8 cellular contexts compared by ENCODE assay signal in genomic region chr1:48870596-48870995, GRCh38.
DNase-seq lines count a peak whose midpoint lies in the region; ATAC-seq and TF ChIP-seq lines count a peak whose summit lies in the region.
"Had no signal": no experiment of that assay in that cellular context is flagged by ENCODE, and none has a peak within 500 bp of the region (broad histone marks: within the 10 kb centered on the region; RNA-seq: fewer than 3 reads in every experiment).

No MANE protein-coding gene starts in this region.

- WGBS in liver, result 13% methylated on average over 3 of the region's 3 CpGs

- no peaks in the 10 kb centered on the region for H3K27me3 ChIP-seq in RWPE2 (ENCODE audit: insufficient read depth, poor library complexity, severe bottlenecking)
- no peaks in the 10 kb centered on the region for H3K27me3 ChIP-seq in liver (ENCODE audit: control insufficient read depth in 4 of 4, insufficient read depth in 4 of 4, low read length in 3 of 4)
- no peaks in the 10 kb centered on the region for H3K27me3 ChIP-seq in vagina

- H3K4me3 ChIP-seq in GM12875 (ENCODE audit: low read depth, low read length) (no peak overlapping the region), HFF-Myc (replicated peaks; ENCODE audit: low read depth, low read length) (no peak overlapping the region), RWPE2 (ENCODE audit: severe bottlenecking) (no peak overlapping the region), liver (ENCODE audit: low read depth in 1 of 3, low read length in 3 of 3) (no peak overlapping the region), vagina (no peak overlapping the region)

- TF ChIP-seq RAD21 in liver (IDR thresholded peaks at IDR 0.05), result peak; percentile 52 to 54

- intact Hi-C loops in vagina (cut with DNase I), result no loop called here

- H3K9ac ChIP-seq in liver (ENCODE audit: low read depth in 1 of 2, low read length in 2 of 2), result no peak overlapping the region

- no peak for ATAC-seq in RWPE2 (ENCODE audit: low read depth)

- no peak overlapping the region for H3K27ac ChIP-seq in RWPE2 (ENCODE audit: poor library complexity, severe bottlenecking)
- H3K27ac ChIP-seq in liver (ENCODE audit: low read depth in 1 of 2, low read length in 2 of 2), result no peak overlapping the region
- H3K27ac ChIP-seq in vagina, result no peak overlapping the region

- H3K9me3 ChIP-seq in RWPE2 (ENCODE audit: severe bottlenecking), result no peaks in the 10 kb centered on the region
- no peaks in the 10 kb centered on the region for H3K9me3 ChIP-seq in liver (ENCODE audit: control insufficient read depth in 4 of 4, low read length in 3 of 4)
- H3K9me3 ChIP-seq in vagina, result no peaks in the 10 kb centered on the region

- H3K36me3 ChIP-seq in RWPE2 (ENCODE audit: low read depth) (no peaks in the 10 kb centered on the region), liver (ENCODE audit: control insufficient read depth in 4 of 4, insufficient read depth in 3 of 4, low read depth in 1 of 4, low read length in 3 of 4) (no peaks in the 10 kb centered on the region), vagina (no peaks in the 10 kb centered on the region)

- DNase-seq in HFF-Myc (ENCODE audit: extremely low read depth, low read depth) (no peak), RWPE2 (ENCODE audit: low spot score) (no peak), GM19238 (ENCODE audit: insufficient read length, low spot score) (no peak), EL (no peak), vagina (ENCODE audit: extremely low spot score in 2 of 2) (no peak)
- DNase-seq: left cardiac atrium had no signal

- peaks cover 5% of the 10 kb centered on the region for H3K4me1 ChIP-seq in RWPE2 (ENCODE audit: insufficient read depth, poor library complexity, severe bottlenecking)
- no peaks in the 10 kb centered on the region for H3K4me1 ChIP-seq in liver (ENCODE audit: control insufficient read depth in 4 of 4, insufficient read depth in 4 of 4, low read length in 3 of 4)
- no peaks in the 10 kb centered on the region for H3K4me1 ChIP-seq in vagina

- no peak for TF ChIP-seq POLR2A in vagina (IDR thresholded peaks at IDR 0.05)

- TF ChIP-seq CTCF in GM12875 (IDR thresholded peaks at IDR 0.05; ENCODE audit: borderline replicate concordance, insufficient read depth, low read depth, low read length), result peak; percentile 64
- peak; percentile 46 for TF ChIP-seq CTCF in HFF-Myc (IDR thresholded peaks at IDR 0.05; ENCODE audit: low read depth, low read length, missing control alignments)
- TF ChIP-seq CTCF in RWPE2 (IDR thresholded peaks at IDR 0.05; ENCODE audit: poor library complexity, severe bottlenecking), result peak; percentile 58
- TF ChIP-seq CTCF in liver (IDR thresholded peaks at IDR 0.05; ENCODE audit: low read depth, low read length, missing input control), result peak; percentile 46
- no peak for TF ChIP-seq CTCF in vagina (IDR thresholded peaks at IDR 0.05)

TF ChIP-seq in liver, 16 proteins besides CTCF, POLR2A, EP300 and RAD21:
- no peak for TF ChIP-seq ZBTB33 (IDR thresholded peaks at IDR 0.05)

Comparison
In these comparisons a context has a peak if more than half of its experiments do, and no peak if none do; other contexts are left out.
1. CTCF ChIP-seq: peak in GM12875 (single experiment), HFF-Myc (single experiment), RWPE2 (single experiment) and liver (single experiment); none in vagina (0 of 3).